Comparison of ENCODE assay signal across 1 cellular context in the genomic region with DNA sequence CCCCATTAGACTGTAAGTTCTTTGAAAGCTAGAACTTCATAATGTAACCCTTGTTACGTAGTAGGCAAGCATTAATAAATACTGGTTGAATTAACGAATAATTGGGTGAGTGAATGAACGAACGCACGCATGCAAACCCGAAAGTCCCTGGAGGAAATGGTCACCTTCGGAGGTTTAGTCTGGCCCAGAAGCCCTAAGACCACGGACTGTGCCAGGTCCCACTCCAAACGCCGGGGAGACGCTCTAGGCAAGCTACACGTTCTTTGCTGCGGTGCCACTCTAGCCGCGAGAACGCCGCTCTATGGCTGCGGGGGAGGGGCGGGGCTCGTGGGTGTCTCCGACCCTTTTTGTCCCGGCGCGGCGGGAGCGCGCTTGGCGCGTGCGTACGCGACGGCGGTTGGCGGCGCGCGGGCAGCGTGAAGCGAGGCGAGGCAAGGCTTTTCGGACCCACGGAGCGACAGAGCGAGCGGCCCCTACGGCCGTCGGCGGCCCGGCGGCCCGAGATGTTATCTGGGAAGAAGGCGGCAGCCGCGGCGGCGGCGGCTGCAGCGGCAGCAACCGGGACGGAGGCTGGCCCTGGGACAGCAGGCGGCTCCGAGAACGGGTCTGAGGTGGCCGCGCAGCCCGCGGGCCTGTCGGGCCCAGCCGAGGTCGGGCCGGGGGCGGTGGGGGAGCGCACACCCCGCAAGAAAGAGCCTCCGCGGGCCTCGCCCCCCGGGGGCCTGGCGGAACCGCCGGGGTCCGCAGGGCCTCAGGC.
TF ChIP-seq lines count a peak whose summit lies in the region.

A gene (plus strand): TSS at position 375 of the 757 bp plus-strand sequence. CDS start 129 bp downstream, at position 504.

TF ChIP-seq in GM12878, 131 proteins besides CTCF, POLR2A, EP300 and RAD21 (continued from another document):
- TF ChIP-seq, protein P1, sequence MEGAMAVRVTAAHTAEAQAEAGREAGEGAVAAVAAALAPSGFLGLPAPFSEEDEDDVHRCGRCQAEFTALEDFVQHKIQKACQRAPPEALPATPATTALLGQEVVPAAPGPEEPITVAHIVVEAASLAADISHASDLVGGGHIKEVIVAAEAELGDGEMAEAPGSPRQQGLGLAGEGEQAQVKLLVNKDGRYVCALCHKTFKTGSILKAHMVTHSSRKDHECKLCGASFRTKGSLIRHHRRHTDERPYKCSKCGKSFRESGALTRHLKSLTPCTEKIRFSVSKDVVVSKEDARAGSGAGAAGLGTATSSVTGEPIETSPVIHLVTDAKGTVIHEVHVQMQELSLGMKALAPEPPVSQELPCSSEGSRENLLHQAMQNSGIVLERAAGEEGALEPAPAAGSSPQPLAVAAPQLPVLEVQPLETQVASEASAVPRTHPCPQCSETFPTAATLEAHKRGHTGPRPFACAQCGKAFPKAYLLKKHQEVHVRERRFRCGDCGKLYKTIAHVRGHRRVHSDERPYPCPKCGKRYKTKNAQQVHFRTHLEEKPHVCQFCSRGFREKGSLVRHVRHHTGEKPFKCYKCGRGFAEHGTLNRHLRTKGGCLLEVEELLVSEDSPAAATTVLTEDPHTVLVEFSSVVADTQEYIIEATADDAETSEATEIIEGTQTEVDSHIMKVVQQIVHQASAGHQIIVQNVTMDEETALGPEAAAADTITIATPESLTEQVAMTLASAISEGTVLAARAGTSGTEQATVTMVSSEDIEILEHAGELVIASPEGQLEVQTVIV (IDR thresholded peaks at IDR 0.05; ENCODE audit: borderline replicate concordance, partially characterized antibody): no peak
- TF ChIP-seq SIN3A (IDR thresholded peaks at IDR 0.05; ENCODE audit: low read depth, low read length): peak; percentile 66; the same call in 1 of the 2 replicates
- TF ChIP-seq, protein P2, sequence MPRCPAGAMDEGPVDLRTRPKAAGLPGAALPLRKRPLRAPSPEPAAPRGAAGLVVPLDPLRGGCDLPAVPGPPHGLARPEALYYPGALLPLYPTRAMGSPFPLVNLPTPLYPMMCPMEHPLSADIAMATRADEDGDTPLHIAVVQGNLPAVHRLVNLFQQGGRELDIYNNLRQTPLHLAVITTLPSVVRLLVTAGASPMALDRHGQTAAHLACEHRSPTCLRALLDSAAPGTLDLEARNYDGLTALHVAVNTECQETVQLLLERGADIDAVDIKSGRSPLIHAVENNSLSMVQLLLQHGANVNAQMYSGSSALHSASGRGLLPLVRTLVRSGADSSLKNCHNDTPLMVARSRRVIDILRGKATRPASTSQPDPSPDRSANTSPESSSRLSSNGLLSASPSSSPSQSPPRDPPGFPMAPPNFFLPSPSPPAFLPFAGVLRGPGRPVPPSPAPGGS (IDR thresholded peaks at IDR 0.05; ENCODE audit: borderline replicate concordance, insufficient read depth, low read depth, low read length, poor library complexity, severe bottlenecking): peak; percentile 12
- TF ChIP-seq ETV6 (conservative IDR thresholded peaks at IDR 0.05 in 1 of 2, IDR thresholded peaks at IDR 0.05 in 1 of 2; ENCODE audit: borderline replicate concordance in 1 of 2, low read depth in 1 of 2): peak in 1 of 2 experiments; percentile 63; a peak in 2 of 4 replicates
- TF ChIP-seq IKZF1 (conservative IDR thresholded peaks at IDR 0.05): peak; percentile 89
- TF ChIP-seq, protein P3, sequence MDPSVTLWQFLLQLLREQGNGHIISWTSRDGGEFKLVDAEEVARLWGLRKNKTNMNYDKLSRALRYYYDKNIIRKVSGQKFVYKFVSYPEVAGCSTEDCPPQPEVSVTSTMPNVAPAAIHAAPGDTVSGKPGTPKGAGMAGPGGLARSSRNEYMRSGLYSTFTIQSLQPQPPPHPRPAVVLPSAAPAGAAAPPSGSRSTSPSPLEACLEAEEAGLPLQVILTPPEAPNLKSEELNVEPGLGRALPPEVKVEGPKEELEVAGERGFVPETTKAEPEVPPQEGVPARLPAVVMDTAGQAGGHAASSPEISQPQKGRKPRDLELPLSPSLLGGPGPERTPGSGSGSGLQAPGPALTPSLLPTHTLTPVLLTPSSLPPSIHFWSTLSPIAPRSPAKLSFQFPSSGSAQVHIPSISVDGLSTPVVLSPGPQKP (IDR thresholded peaks at IDR 0.05; ENCODE audit: low read depth, low read length): peak; percentile 63
- TF ChIP-seq MEF2A (IDR thresholded peaks at IDR 0.05; ENCODE audit: insufficient read depth, low read depth, low read length): 0 out of 2 replicates have a peak, but pooled peaks have one; percentile 41
- no peak for TF ChIP-seq JUNB (IDR thresholded peaks at IDR 0.05)
- peak; percentile 82 for TF ChIP-seq NR2C1 (IDR thresholded peaks at IDR 0.05)
- TF ChIP-seq ZNF207 (IDR thresholded peaks at IDR 0.05; ENCODE audit: borderline replicate concordance): peak; percentile 61; the same call in 1 of the 2 replicates
- TF ChIP-seq PAX5 (IDR thresholded peaks at IDR 0.05; ENCODE audit: borderline replicate concordance, low read depth, low read length): peak; percentile 84; the same call in 1 of the 2 replicates
